Comparison of ENCODE assay signal across 16 cellular contexts in genomic region chrX:68695206-68695845, GRCh38. TPM values are rescaled to one million over a fixed set of nuclear protein-coding genes. Genes with fewer than 3 reads are reported as not detected.
A peak's percentile ranks its signal among the peaks of the same experiment; 100 is the strongest.
DNase-seq lines count a peak whose midpoint lies in the region; ATAC-seq and TF ChIP-seq lines count a peak whose summit lies in the region.
"Had no signal": no experiment of that assay in that cellular context is flagged by ENCODE, and none has a peak within 500 bp of the region (broad histone marks: within the 10 kb centered on the region; RNA-seq: fewer than 3 reads in every experiment).

No MANE protein-coding gene starts in this region.

- H3K4me1 ChIP-seq in ES-I3 (ENCODE audit: insufficient read depth, low read length), result peaks cover 39% of the 10 kb centered on the region
- peaks cover 9 to 21% (median 12%) of the 10 kb centered on the region in 4 donors for H3K4me1 ChIP-seq in esophagus muscularis mucosa
- peaks cover 52 to 55% of the 10 kb centered on the region in 2 experiments for H3K4me1 ChIP-seq in neutrophil (ENCODE audit: control insufficient read depth in 1 of 2, insufficient read depth in 1 of 2, low read depth in 1 of 2, low read length in 1 of 2)
- H3K4me1 ChIP-seq: foreskin keratinocyte had no signal

- H3K27ac ChIP-seq in esophagus muscularis mucosa (replicated peaks in 1 of 4) (peak overlapping the region in 3 of 4 donors; percentile 15 to 73 (median 44)), neutrophil (peak overlapping the region; percentile 79)
- H3K27ac ChIP-seq: foreskin keratinocyte, SJSA1 had no signal

- peak overlapping the region; percentile 59; the same call in 1 of the 2 replicates for H3K9ac ChIP-seq in ES-I3 (ENCODE audit: low read depth, low read length)

- ATAC-seq in GM18505 (IDR thresholded peaks at IDR 0.05; ENCODE audit: unreplicated experiment), result no peak
- ATAC-seq in HG03521 (IDR thresholded peaks at IDR 0.05; ENCODE audit: unreplicated experiment), result no peak
- ATAC-seq: foreskin keratinocyte had no signal

- H3K27me3 ChIP-seq in esophagus muscularis mucosa (no peaks in the 10 kb centered on the region), neutrophil (no peaks in the 10 kb centered on the region)
- H3K27me3 ChIP-seq: foreskin keratinocyte, SJSA1 had no signal

- no peak for TF ChIP-seq POLR2A in NB4 (IDR thresholded peaks at IDR 0.05; ENCODE audit: extremely low read depth, insufficient read length)
- TF ChIP-seq POLR2A in esophagus muscularis mucosa (IDR thresholded peaks at IDR 0.05; ENCODE audit: low read depth), result no peak
- TF ChIP-seq POLR2A in GM18505 (IDR thresholded peaks at IDR 0.05; ENCODE audit: borderline replicate concordance, extremely low read depth, insufficient read depth, insufficient read length), result no peak

- 59% methylated on average over 5 of the region's 5 CpGs for WGBS in esophagus muscularis mucosa

- DNase-seq in NB4 (ENCODE audit: low read depth) (peak; percentile 51), esophagus muscularis mucosa (ENCODE audit: extremely low spot score) (no peak), SIG-M5 treated with dmso at 0.1 percent for 504 hours (lab: John Stamatoyannopoulos, UW; ENCODE audit: unreplicated experiment) (no peak), NCI-H128 (lab: John Stamatoyannopoulos, UW; ENCODE audit: unreplicated experiment) (no peak)
- DNase-seq: activated CD4-positive, CD25-positive, alpha-beta regulatory T cell treated with anti-CD3 and anti-CD28 coated beads, Interleukin-2, amount 50 U/mL, for 72 hours; activated gamma-delta T cell; foreskin keratinocyte; GDM1; NCI-H1092 treated with DMSO at 0.1 percent for 48 hours; NCI-H526 treated with DMSO at 0.1 percent for 48 hours had no signal

- H3K4me3 ChIP-seq in NB4 (ENCODE audit: low read depth, low read length) (peak overlapping the region; percentile 72), esophagus muscularis mucosa (peak overlapping the region; percentile 60 to 62 (median 60)), neutrophil (ENCODE audit: low read depth in 1 of 2, low read length in 1 of 2) (no peak overlapping the region)
- H3K4me3 ChIP-seq: SJSA1 had no signal

- H3K9me3 ChIP-seq in ES-I3 (ENCODE audit: control insufficient read depth, insufficient read depth, low read length) (no peaks in the 10 kb centered on the region), esophagus muscularis mucosa (no peaks in the 10 kb centered on the region), neutrophil (no peaks in the 10 kb centered on the region)
- H3K9me3 ChIP-seq: SJSA1 had no signal

- no peak for TF ChIP-seq EP300 in esophagus muscularis mucosa (IDR thresholded peaks at IDR 0.05)

- intact Hi-C loops in esophagus muscularis mucosa (cut with DNase I), result no loop called here

- TF ChIP-seq CTCF in NB4 (IDR thresholded peaks at IDR 0.05; ENCODE audit: low read depth, low read length) (no peak), esophagus muscularis mucosa (IDR thresholded peaks at IDR 0.05) (no peak), neutrophil (IDR thresholded peaks at IDR 0.05) (no peak)

- H3K36me3 ChIP-seq in ES-I3 (ENCODE audit: insufficient read depth, low read length) (no peaks in the 10 kb centered on the region), esophagus muscularis mucosa (no peaks in the 10 kb centered on the region), neutrophil (no peaks in the 10 kb centered on the region)
- H3K36me3 ChIP-seq: BLaER1 treated with 17β-estradiol and CSF1 and Interleukin-3, amounts not matched to agents 10 nM and 100 nM; SJSA1 had no signal

RNA-seq across cellular contexts. Expression of gene STARD8, which starts 47.9 kb away (rescaled TPM):
- 10 to 100 TPM; 11.2 to 20.4 (median 11.4) TPM for total RNA-seq in esophagus muscularis mucosa

Comparison
In these comparisons a context has a peak if more than half of its experiments do, and no peak if none do; other contexts are left out.
1. H3K4me3 ChIP-seq: peak in NB4 (single experiment) and esophagus muscularis mucosa (4 of 4); none in neutrophil (0 of 2).